In the genomic region with DNA sequence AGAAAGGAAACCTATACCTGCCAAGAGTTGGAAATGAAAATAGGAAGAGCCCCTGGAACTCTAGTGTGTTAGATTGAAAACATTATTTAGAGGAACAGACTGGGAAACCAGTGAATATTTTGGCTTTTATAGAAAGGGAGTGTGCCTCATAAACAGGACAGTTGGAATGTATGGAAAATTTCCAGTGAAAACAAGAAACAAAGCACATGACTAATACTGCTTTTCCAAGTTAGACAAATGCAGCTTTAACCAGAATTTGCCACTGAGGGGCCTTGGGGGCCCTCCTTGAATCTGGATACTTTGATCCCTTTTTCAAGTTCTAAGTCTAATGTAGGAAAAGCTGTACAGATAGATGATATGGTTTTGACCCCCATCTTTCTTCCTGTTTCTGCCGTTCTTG, we compare ENCODE assay signal across 14 cellular contexts. TPM values are rescaled to one million over a fixed set of nuclear protein-coding genes. Genes with fewer than 3 reads are reported as not detected.
A peak's percentile ranks its signal among the peaks of the same experiment; 100 is the strongest.
DNase-seq lines count a peak whose midpoint lies in the region; ATAC-seq and TF ChIP-seq lines count a peak whose summit lies in the region.
"Had no signal": no experiment of that assay in that cellular context is flagged by ENCODE, and none has a peak within 500 bp of the region (broad histone marks: within the 10 kb centered on the region; RNA-seq: fewer than 3 reads in every experiment).

No MANE protein-coding gene starts in this region.

- no peaks in the 10 kb centered on the region for H3K9me3 Mint-ChIP-seq in endodermal cell
- no peaks in the 10 kb centered on the region for H3K9me3 Mint-ChIP-seq in activated T-helper 1 cell treated with anti-CD3 and anti-CD28 coated beads, Interleukin-12 subunit alpha, Interleukin-12 subunit beta, Interleukin-2, Interleukin-4 antibody, amounts not matched to agents 30 ng/mL and 10 ng/mL and 1 ng/mL, durations not matched to agents 14 hours and 24 hours and 36 hours
- H3K9me3 Mint-ChIP-seq: IgD-negative memory B cell had no signal

- H3K36me3 Mint-ChIP-seq in endodermal cell (ENCODE audit: low read depth) = no peaks in the 10 kb centered on the region
- H3K36me3 Mint-ChIP-seq in activated T-helper 1 cell treated with anti-CD3 and anti-CD28 coated beads, Interleukin-12 subunit alpha, Interleukin-12 subunit beta, Interleukin-2, Interleukin-4 antibody, amounts not matched to agents 30 ng/mL and 10 ng/mL and 1 ng/mL, durations not matched to agents 14 hours and 24 hours and 36 hours (ENCODE audit: low read depth) = no peaks in the 10 kb centered on the region
- H3K36me3 Mint-ChIP-seq: IgD-negative memory B cell had no signal

- POLR2A ChIA-PET in RWPE1 (lab: Yijun Ruan, JAX; ENCODE audit: low non-redundant PET) = interaction anchor here (1.6 kb wide), 1 partner anchor 22 kb away, joined by 6 read pairs; the partner anchor contains the start of gene ITGB8

- H3K27ac Mint-ChIP-seq in endodermal cell = peak overlapping the region; percentile 23
- H3K27ac Mint-ChIP-seq in activated T-helper 1 cell treated with anti-CD3 and anti-CD28 coated beads, Interleukin-12 subunit alpha, Interleukin-12 subunit beta, Interleukin-2, Interleukin-4 antibody, amounts not matched to agents 30 ng/mL and 10 ng/mL and 1 ng/mL, durations not matched to agents 14 hours and 24 hours and 36 hours = no peak overlapping the region
- H3K27ac Mint-ChIP-seq: IgD-negative memory B cell had no signal

- H3K9ac ChIP-seq in endodermal cell (ENCODE audit: extremely low read depth, low read length, poor library complexity, severe bottlenecking) = no peak overlapping the region
- H3K9ac ChIP-seq: BLaER1 treated with 17β-estradiol and CSF1 and Interleukin-3, amounts not matched to agents 10 nM and 100 nM had no signal

- 93% methylated on average over 1 of the region's 1 CpG; no CpG with 5 or more reads in 1 of the 2 experiments for WGBS in endodermal cell (ENCODE audit: insufficient coverage in 1 of 2, insufficient read length in 1 of 2), 2 experiments

- H3K27me3 Mint-ChIP-seq in endodermal cell (ENCODE audit: insufficient read depth) = no peaks in the 10 kb centered on the region
- no peaks in the 10 kb centered on the region for H3K27me3 Mint-ChIP-seq in activated T-helper 1 cell treated with anti-CD3 and anti-CD28 coated beads, Interleukin-12 subunit alpha, Interleukin-12 subunit beta, Interleukin-2, Interleukin-4 antibody, amounts not matched to agents 30 ng/mL and 10 ng/mL and 1 ng/mL, durations not matched to agents 14 hours and 24 hours and 36 hours (ENCODE audit: insufficient read depth)
- H3K27me3 Mint-ChIP-seq: IgD-negative memory B cell had no signal

- peak; percentile 77 for ATAC-seq in sciatic nerve

- no peak overlapping the region for H3K4me3 Mint-ChIP-seq in endodermal cell
- no peak overlapping the region for H3K4me3 Mint-ChIP-seq in activated T-helper 1 cell treated with anti-CD3 and anti-CD28 coated beads, Interleukin-12 subunit alpha, Interleukin-12 subunit beta, Interleukin-2, Interleukin-4 antibody, amounts not matched to agents 30 ng/mL and 10 ng/mL and 1 ng/mL, durations not matched to agents 14 hours and 24 hours and 36 hours
- H3K4me3 Mint-ChIP-seq: IgD-negative memory B cell had no signal

- H3K4me1 Mint-ChIP-seq in endodermal cell = peaks cover 26% of the 10 kb centered on the region
- no peaks in the 10 kb centered on the region for H3K4me1 Mint-ChIP-seq in activated T-helper 1 cell treated with anti-CD3 and anti-CD28 coated beads, Interleukin-12 subunit alpha, Interleukin-12 subunit beta, Interleukin-2, Interleukin-4 antibody, amounts not matched to agents 30 ng/mL and 10 ng/mL and 1 ng/mL, durations not matched to agents 14 hours and 24 hours and 36 hours (ENCODE audit: low read depth)
- H3K4me1 Mint-ChIP-seq: IgD-negative memory B cell had no signal

- H3K27ac ChIP-seq in RWPE1 = peak overlapping the region; percentile 27; the same call in 1 of the 2 replicates
- no peak overlapping the region for H3K27ac ChIP-seq in endodermal cell (ENCODE audit: low read depth, low read length)
- H3K27ac ChIP-seq: BLaER1 treated with 17β-estradiol and CSF1 and Interleukin-3, amounts not matched to agents 10 nM and 100 nM; cardiac muscle cell had no signal

- intact Hi-C loops in sciatic nerve (cut with DNase I) = no loop called here
- intact Hi-C loops in activated T-helper 1 cell treated with anti-CD3 and anti-CD28 coated beads, Interleukin-12 subunit alpha, Interleukin-12 subunit beta, Interleukin-2, Interleukin-4 antibody, amounts not matched to agents 30 ng/mL and 10 ng/mL and 1 ng/mL, durations not matched to agents 14 hours and 24 hours and 36 hours (cut with micrococcal nuclease) = no loop called here

- CTCF ChIA-PET in RWPE1 (lab: Yijun Ruan, JAX) = interaction anchor here (0.6 to 1.1 kb wide), 2 partner anchors 24 to 179 kb away, joined by 3 read pairs; no protein-coding TSS in a partner anchor

- H3K27me3 ChIP-seq in endodermal cell (ENCODE audit: control insufficient read depth, insufficient read depth, low read length, poor library complexity, severe bottlenecking) = no peaks in the 10 kb centered on the region
- H3K27me3 ChIP-seq: BLaER1 treated with 17β-estradiol and CSF1 and Interleukin-3, amounts not matched to agents 10 nM and 100 nM; cardiac muscle cell; pancreas had no signal

- H3K4me1 ChIP-seq in endodermal cell (ENCODE audit: control insufficient read depth, insufficient read depth, low read length) = no peaks in the 10 kb centered on the region

- TF ChIP-seq CTCF in RWPE1 (conservative IDR thresholded peaks at IDR 0.05; ENCODE audit: low read depth) = no peak
- no peak for TF ChIP-seq CTCF in endodermal cell (conservative IDR thresholded peaks at IDR 0.05)

- no peaks in the 10 kb centered on the region for H3K36me3 ChIP-seq in endodermal cell (ENCODE audit: control insufficient read depth, insufficient read depth, low read length)
- H3K36me3 ChIP-seq: BLaER1 treated with 17β-estradiol and CSF1 and Interleukin-3, amounts not matched to agents 10 nM and 100 nM; cardiac muscle cell; pancreas had no signal

- H3K4me3 ChIP-seq in endodermal cell (ENCODE audit: low read length) = no peak overlapping the region
- H3K4me3 ChIP-seq: BLaER1 treated with 17β-estradiol and CSF1 and Interleukin-3, amounts not matched to agents 10 nM and 100 nM; cardiac muscle cell; pancreas had no signal

- DNase-seq in ELR (ENCODE audit: low read depth) (peak; percentile 9), RWPE1 (ENCODE audit: low spot score) (peak; percentile 48), endodermal cell (no peak), sciatic nerve (ENCODE audit: low spot score) (no peak), NCI-H1694 (lab: John Stamatoyannopoulos, UW) (no peak)
- DNase-seq in activated T-helper 1 cell treated with anti-CD3 and anti-CD28 coated beads, Interleukin-12 subunit alpha, Interleukin-12 subunit beta, Interleukin-2, Interleukin-4 antibody, amounts not matched to agents 30 ng/mL and 10 ng/mL and 1 ng/mL, durations not matched to agents 14 hours and 24 hours and 36 hours (ENCODE audit: low spot score) = no peak
- DNase-seq in activated CD8-positive, alpha-beta memory T cell treated with anti-CD3 and anti-CD28 coated beads, Interleukin-2, amount 50 U/mL, for 4 hours = no peak
- DNase-seq in activated CD4-positive, alpha-beta T cell treated with anti-CD3 and anti-CD28 coated beads for 48 hours = no peak
- DNase-seq: activated T-cell treated with anti-CD3 and anti-CD28 coated beads, Interleukin-2, amount 50 U/mL, for 48 hours; pancreas; trophoblast cell had no signal

- H3K9me3 ChIP-seq in endodermal cell (ENCODE audit: control insufficient read depth, low read length) = no peaks in the 10 kb centered on the region
- H3K9me3 ChIP-seq: BLaER1 treated with 17β-estradiol and CSF1 and Interleukin-3, amounts not matched to agents 10 nM and 100 nM; pancreas had no signal

RNA-seq across cellular contexts. Expression of gene ITGB8, which starts 21.2 kb away (rescaled TPM):
- total RNA-seq in endodermal cell (1 to 10 TPM; 6.5 to 7.6 TPM), sciatic nerve (207 TPM)
- 16.1 TPM for polyA plus RNA-seq in endodermal cell (2013, experiment 1 of 2)
- 14.6 TPM for polyA plus RNA-seq in endodermal cell (2013, experiment 2 of 2)
- 0.03 TPM in 1 of 2 replicates, not detected in the other for total RNA-seq in activated T-helper 1 cell treated with anti-CD3 and anti-CD28 coated beads, Interleukin-12 subunit alpha, Interleukin-12 subunit beta, Interleukin-2, Interleukin-4 antibody, amounts not matched to agents 30 ng/mL and 10 ng/mL and 1 ng/mL, durations not matched to agents 14 hours and 24 hours and 36 hours
- polyA plus RNA-seq: IgD-negative memory B cell had no signal

Comparison
In these comparisons a context has a peak if more than half of its experiments do, and no peak if none do; other contexts are left out.
1. DNase-seq: peak in ELR (single experiment) and RWPE1 (single experiment); none in endodermal cell (single experiment), sciatic nerve (single experiment), activated T-helper 1 cell treated with anti-CD3 and anti-CD28 coated beads, Interleukin-12 subunit alpha, Interleukin-12 subunit beta, Interleukin-2, Interleukin-4 antibody, amounts not matched to agents 30 ng/mL and 10 ng/mL and 1 ng/mL, durations not matched to agents 14 hours and 24 hours and 36 hours (single experiment), activated CD8-positive, alpha-beta memory T cell treated with anti-CD3 and anti-CD28 coated beads, Interleukin-2, amount 50 U/mL, for 4 hours (single experiment), activated CD4-positive, alpha-beta T cell treated with anti-CD3 and anti-CD28 coated beads for 48 hours (single experiment) and NCI-H1694 (single experiment).
2. RNA of gene ITGB8, which starts 21.2 kb away (total RNA-seq): 207 TPM in sciatic nerve (single experiment); 6.5 to 7.6 TPM in endodermal cell and 0.03 TPM in activated T-helper 1 cell treated with anti-CD3 and anti-CD28 coated beads, Interleukin-12 subunit alpha, Interleukin-12 subunit beta, Interleukin-2, Interleukin-4 antibody, amounts not matched to agents 30 ng/mL and 10 ng/mL and 1 ng/mL, durations not matched to agents 14 hours and 24 hours and 36 hours; every median in the first group is over 10 times any median in the second.